Comparison of ENCODE assay signal across 8 cellular contexts in the genomic region with DNA sequence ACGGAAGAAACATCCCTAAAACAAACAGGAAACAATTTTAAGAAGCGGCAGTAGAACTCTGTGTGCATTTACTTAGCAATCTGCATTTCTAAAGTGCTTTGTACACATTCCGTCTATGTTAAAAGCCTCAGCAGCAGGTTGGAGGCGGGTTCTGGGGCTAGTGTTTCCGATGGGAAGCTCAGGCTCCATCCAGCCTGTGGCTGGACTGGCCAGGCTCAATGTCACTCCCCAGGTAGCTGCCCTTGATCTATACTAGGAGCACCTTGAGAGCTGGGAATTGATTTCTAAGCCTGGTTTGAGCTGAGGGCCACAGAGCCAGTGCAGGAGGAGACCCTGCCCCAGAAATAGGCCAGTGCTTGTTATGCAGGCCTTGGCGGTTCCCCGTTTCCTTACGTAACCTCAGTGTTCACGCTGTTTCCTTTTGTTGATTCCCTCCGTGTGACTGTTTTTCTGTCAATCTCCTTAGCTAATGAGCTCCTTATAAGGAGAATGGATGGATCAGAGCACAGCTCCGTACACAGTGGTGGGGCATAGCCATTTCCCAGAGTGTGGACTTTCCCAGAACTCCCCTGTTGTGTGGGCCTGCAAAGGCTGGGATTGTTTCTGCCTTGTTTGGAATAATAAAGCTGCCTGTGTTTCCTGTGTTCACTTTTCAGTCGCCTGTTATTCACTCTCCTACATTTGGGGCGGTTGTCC. TPM values are rescaled to one million over a fixed set of nuclear protein-coding genes. Genes with fewer than 3 reads are reported as not detected.
DNase-seq lines count a peak whose midpoint lies in the region; TF ChIP-seq lines count a peak whose summit lies in the region.

No MANE protein-coding gene starts in this region.

- peak overlapping the region; percentile 26 for H3K9ac ChIP-seq in endocrine pancreas (ENCODE audit: control insufficient read depth, insufficient read depth, low read length)

- H3K36me3 Mint-ChIP-seq in nephron (ENCODE audit: low read depth), result no peaks in the 10 kb centered on the region

- no peaks in the 10 kb centered on the region for H3K4me1 ChIP-seq in endocrine pancreas (ENCODE audit: control insufficient read depth, insufficient read depth, low read length)

- TF ChIP-seq CTCF in nephron (IDR thresholded peaks at IDR 0.05; ENCODE audit: unreplicated experiment in 3 of 3), result no peak

- peaks cover 39% of the 10 kb centered on the region for H3K4me1 Mint-ChIP-seq in nephron

- H3K27ac Mint-ChIP-seq in nephron, result peak overlapping the region; percentile 69 to 91 (median 82)

- H3K9me3 Mint-ChIP-seq in nephron, result no peaks in the 10 kb centered on the region

- DNase-seq in EH (ENCODE audit: low read depth) (peak; percentile 54), NCI-H748 (lab: John Stamatoyannopoulos, UW; ENCODE audit: unreplicated experiment) (peak; percentile 90), RPMI8226 (no peak), NCI-H524 treated with DMSO at 0.1 percent for 48 hours (lab: John Stamatoyannopoulos, UW) (no peak), cerebellum (ENCODE audit: low spot score) (no peak)
- no peak for DNase-seq in activated CD8-positive, alpha-beta memory T cell treated with anti-CD3 and anti-CD28 coated beads for 24 hours

- H3K9me3 ChIP-seq in endocrine pancreas (ENCODE audit: control insufficient read depth, low read length), result no peaks in the 10 kb centered on the region

- no peaks in the 10 kb centered on the region for H3K27me3 Mint-ChIP-seq in nephron (ENCODE audit: low read depth)

- H3K4me3 ChIP-seq in endocrine pancreas (ENCODE audit: control insufficient read depth, insufficient read depth, low read length), result no peak overlapping the region

- peak overlapping the region in 1 of 3 experiments; percentile 15 for H3K4me3 Mint-ChIP-seq in nephron

- no peaks in the 10 kb centered on the region for H3K36me3 ChIP-seq in endocrine pancreas (ENCODE audit: control insufficient read depth, insufficient read depth, low read length)

- no peaks in the 10 kb centered on the region for H3K27me3 ChIP-seq in endocrine pancreas (ENCODE audit: control insufficient read depth, insufficient read depth, low read length)

RNA-seq across cellular contexts. Expression of a gene that starts 21.4 kb away (rescaled TPM):
- total RNA-seq in cerebellum, result 8.4 TPM

RNA-seq across cellular contexts. Expression of a gene that starts 33.2 kb away (rescaled TPM):
- 12.2 TPM for total RNA-seq in cerebellum

RNA-seq across cellular contexts. Expression of a gene that starts 33.3 kb away (rescaled TPM):
- total RNA-seq in cerebellum, result 62.9 TPM

Comparison
In these comparisons a context has a peak if more than half of its experiments do, and no peak if none do; other contexts are left out.
1. DNase-seq: peak in EH (single experiment) and NCI-H748 (single experiment); none in RPMI8226 (single experiment), NCI-H524 treated with DMSO at 0.1 percent for 48 hours (single experiment), activated CD8-positive, alpha-beta memory T cell treated with anti-CD3 and anti-CD28 coated beads for 24 hours (single experiment) and cerebellum (single experiment).